ENCODE assay signal across 13 cellular contexts in the genomic region with DNA sequence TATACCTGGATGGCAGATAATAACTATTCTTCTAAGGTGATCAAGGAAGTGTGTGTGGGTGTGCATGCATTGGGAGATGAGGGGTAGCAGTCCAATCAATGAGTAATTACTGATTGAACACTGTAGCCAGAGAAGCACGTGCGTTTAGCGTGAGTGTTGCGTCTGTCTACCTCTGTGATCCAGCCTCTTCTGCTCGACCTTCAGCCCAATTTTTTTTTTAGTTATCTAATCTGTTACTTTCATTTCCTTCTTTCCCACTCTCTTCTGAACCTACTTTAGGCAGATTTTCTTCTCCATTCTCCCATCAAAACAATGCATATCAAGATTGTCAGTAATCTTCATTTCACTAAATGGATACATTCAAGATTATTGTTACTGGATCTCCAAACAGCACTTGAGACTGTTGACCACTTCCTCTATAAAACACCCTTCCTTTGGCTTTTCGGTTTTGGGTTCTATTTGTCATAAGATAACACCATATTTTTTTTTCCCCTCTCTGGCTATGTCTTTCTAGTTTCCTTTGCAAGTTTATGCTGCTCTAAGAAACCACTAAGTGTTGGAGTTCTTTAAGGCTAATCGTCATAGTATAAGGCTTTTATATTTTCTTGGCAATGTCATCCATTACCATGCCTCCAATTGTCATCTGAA. TPM values are rescaled to one million over a fixed set of nuclear protein-coding genes. Genes with fewer than 3 reads are reported as not detected.
DNase-seq lines count a peak whose midpoint lies in the region; ATAC-seq and TF ChIP-seq lines count a peak whose summit lies in the region.
"Had no signal": no experiment of that assay in that cellular context is flagged by ENCODE, and none has a peak within 500 bp of the region (broad histone marks: within the 10 kb centered on the region; RNA-seq: fewer than 3 reads in every experiment).

No MANE protein-coding gene starts in this region.

- peaks cover 0 to 6% (median 0%) of the 10 kb centered on the region in 8 donors for H3K9me3 ChIP-seq in spleen
- no peaks in the 10 kb centered on the region for H3K9me3 ChIP-seq in esophagus muscularis mucosa
- H3K9me3 ChIP-seq: MG63 had no signal

- ATAC-seq in HG02840 (IDR thresholded peaks at IDR 0.05; ENCODE audit: low FRiP score, unreplicated experiment): peak; percentile 61
- ATAC-seq: esophagus mucosa had no signal

- TF ChIP-seq POLR2A in spleen (IDR thresholded peaks at IDR 0.05): peak in 1 of 3 donors; percentile 3
- no peak for TF ChIP-seq POLR2A in esophagus muscularis mucosa (IDR thresholded peaks at IDR 0.05; ENCODE audit: low read depth)

- TF ChIP-seq CTCF in spleen (IDR thresholded peaks at IDR 0.05 in 8 of 11, conservative IDR thresholded peaks at IDR 0.05 in 3 of 11) (no peak), esophagus muscularis mucosa (IDR thresholded peaks at IDR 0.05) (no peak)

- H3K4me3 ChIP-seq in spleen: no peak overlapping the region
- H3K4me3 ChIP-seq in esophagus muscularis mucosa: no peak overlapping the region
- H3K4me3 ChIP-seq: lung, MG63 had no signal

- H3K4me1 ChIP-seq in spleen: peaks cover 0 to 68% (median 35%) of the 10 kb centered on the region in 6 donors
- no peaks in the 10 kb centered on the region for H3K4me1 ChIP-seq in esophagus muscularis mucosa

- WGBS in spleen, 5 donors: 25 to 49% (median 35%) methylated on average over 7 of the region's 7 CpGs
- WGBS in esophagus muscularis mucosa: 73% methylated on average over 7 of the region's 7 CpGs

- TF ChIP-seq EP300 in esophagus muscularis mucosa (IDR thresholded peaks at IDR 0.05): no peak

- H3K27ac ChIP-seq in spleen: peak overlapping the region in 6 of 8 donors; percentile 11 to 82 (median 62)
- no peak overlapping the region for H3K27ac ChIP-seq in esophagus muscularis mucosa (replicated peaks in 1 of 4)

- H3K36me3 ChIP-seq in spleen (no peaks in the 10 kb centered on the region), esophagus muscularis mucosa (no peaks in the 10 kb centered on the region)
- H3K36me3 ChIP-seq: MG63 had no signal

- H3K27me3 ChIP-seq in spleen (replicated peaks in 1 of 7) (no peaks in the 10 kb centered on the region), esophagus muscularis mucosa (no peaks in the 10 kb centered on the region)
- H3K27me3 ChIP-seq: MG63 had no signal

- DNase-seq in NK-92 treated with Interleukin-12 subunit alpha and Interleukin-12 subunit beta, amount 100 ng/mL, for 24 hours (lab: John Stamatoyannopoulos, UW): peak; percentile 37
- no peak for DNase-seq in NK-92 (lab: John Stamatoyannopoulos, UW; ENCODE audit: unreplicated experiment)
- peak; percentile 47 to 50 for DNase-seq in Kasumi-1 (lab: John Stamatoyannopoulos, UW)
- DNase-seq in spleen: no peak
- DNase-seq in esophagus muscularis mucosa (ENCODE audit: extremely low spot score): no peak
- no peak for DNase-seq in NCI-H345 (lab: John Stamatoyannopoulos, UW)
- no peak for DNase-seq in RKO (ENCODE audit: low spot score)
- DNase-seq: MG63; stimulated activated CD4-positive, alpha-beta T cell treated with anti-CD3 and anti-CD28 coated beads, Interleukin-15, amount 100 ng/mL, for 24 hours had no signal

- intact Hi-C loops in spleen (cut with DNase I; ENCODE audit: low total_unique reads): no loop called here
- intact Hi-C loops in esophagus muscularis mucosa (cut with DNase I): no loop called here

RNA-seq across cellular contexts. Expression of a gene that starts 41.0 kb away (rescaled TPM):
- total RNA-seq in spleen (100 to 1,000 TPM in 6 of 7 donors, 10 to 100 TPM in 1; 80.3 to 205 (median 124) TPM), esophagus muscularis mucosa (10 to 100 TPM in 1 of 4 donors, 1 to 10 TPM in 3; 2.4 to 14.6 (median 4.4) TPM)
- 1 to 10 TPM; 5.6 to 7.4 (median 6.7) TPM for polyA plus RNA-seq in spleen
- total RNA-seq: A172 had no signal

Comparison
In these comparisons a context has a peak if more than half of its experiments do, and no peak if none do; other contexts are left out.
1. DNase-seq: peak in NK-92 treated with Interleukin-12 subunit alpha and Interleukin-12 subunit beta, amount 100 ng/mL, for 24 hours (single experiment) and Kasumi-1 (2 of 2); none in NK-92 (single experiment), spleen (single experiment), esophagus muscularis mucosa (single experiment), NCI-H345 (single experiment) and RKO (single experiment).
2. H3K27ac ChIP-seq: peak in spleen (6 of 8); none in esophagus muscularis mucosa (0 of 4).
3. RNA of a gene that starts 41.0 kb away (total RNA-seq): 80.3 to 205 TPM in spleen; 2.4 to 14.6 TPM in esophagus muscularis mucosa; every median in the first group is over 4 times any median in the second.